12 cellular contexts compared by ENCODE assay signal in genomic region chr20:58054744-58055373, GRCh38.
DNase-seq lines count a peak whose midpoint lies in the region; ATAC-seq and TF ChIP-seq lines count a peak whose summit lies in the region.
"Had no signal": no experiment of that assay in that cellular context is flagged by ENCODE, and none has a peak within 500 bp of the region (broad histone marks: within the 10 kb centered on the region; RNA-seq: fewer than 3 reads in every experiment).

No MANE protein-coding gene starts in this region.

- no peaks in the 10 kb centered on the region for H3K36me3 Mint-ChIP-seq in natural killer cell
- H3K36me3 Mint-ChIP-seq: memory B cell had no signal

- dilution Hi-C loops in mammary epithelial cell (cut with HindIII; ENCODE audit: low sequenced_read_pairs) = no loop called here

- H3K36me3 ChIP-seq in mammary epithelial cell (ENCODE audit: insufficient read depth, low read length) (no peaks in the 10 kb centered on the region), uterus (no peaks in the 10 kb centered on the region)

- no peak overlapping the region for H3K27ac Mint-ChIP-seq in natural killer cell
- H3K27ac Mint-ChIP-seq: memory B cell had no signal

- no peaks in the 10 kb centered on the region for H3K4me1 Mint-ChIP-seq in natural killer cell
- H3K4me1 Mint-ChIP-seq: memory B cell had no signal

- H3K27me3 ChIP-seq in mammary epithelial cell (ENCODE audit: insufficient read depth, low read length) = peaks cover 2% of the 10 kb centered on the region
- no peaks in the 10 kb centered on the region for H3K27me3 ChIP-seq in uterus

- H3K4me3 Mint-ChIP-seq in natural killer cell = no peak overlapping the region
- H3K4me3 Mint-ChIP-seq: memory B cell had no signal

- H3K4me2 ChIP-seq in mammary epithelial cell (ENCODE audit: insufficient read depth, low read depth, low read length) = no peak overlapping the region

- H3K9me3 ChIP-seq in mammary epithelial cell (replicated peaks; ENCODE audit: insufficient read depth, low read length) = peaks cover 7% of the 10 kb centered on the region
- H3K9me3 ChIP-seq in uterus = no peaks in the 10 kb centered on the region

- H3K9ac ChIP-seq in mammary epithelial cell (ENCODE audit: insufficient read depth, low read length) = no peak overlapping the region

- peak; percentile 21 to 96 for DNase-seq in T47D (ENCODE audit: low read depth in 1 of 2, low spot score in 1 of 2)
- no peak for DNase-seq in mammary epithelial cell
- DNase-seq in fibroblast of villous mesenchyme (ENCODE audit: low read depth) = peak; percentile 12
- peak; percentile 46 for DNase-seq in midbrain (lab: John Stamatoyannopoulos, UW)
- peak; percentile 86 to 91 for DNase-seq in uterus
- DNase-seq in natural killer cell = no peak
- DNase-seq: ACHN, DMS53 had no signal

- BruUV-seq in mammary epithelial cell (replicated peaks; lab: Mats Ljungman, UMichigan) = no TSS peak

- no peak overlapping the region for H2AFZ ChIP-seq in mammary epithelial cell (ENCODE audit: low read depth, low read length)

- in situ Hi-C loops in T47D (cut with HindIII; ENCODE audit: low pct_unique_long_range_greater_than_20kb, low sequenced_read_pairs) (no loop called here), mammary epithelial cell (cut with MboI; ENCODE audit: low sequenced_read_pairs in 2 of 2) (no loop called here)

- peaks cover 9 to 25% of the 10 kb centered on the region in 2 donors for H3K27me3 Mint-ChIP-seq in natural killer cell (ENCODE audit: low read depth in 2 of 2)

- TF ChIP-seq CTCF in mammary epithelial cell (conservative IDR thresholded peaks at IDR 0.05 in 1 of 2, IDR thresholded peaks at IDR 0.05 in 1 of 2; ENCODE audit: extremely low read depth in 1 of 2, insufficient read depth in 1 of 2, low read depth in 1 of 2, low read length in 2 of 2) (no peak), fibroblast of villous mesenchyme (IDR thresholded peaks at IDR 0.05; ENCODE audit: insufficient read depth, low read depth, low read length) (no peak), uterus (IDR thresholded peaks at IDR 0.05) (peak in 1 of 4 experiments; percentile 14), natural killer cell (IDR thresholded peaks at IDR 0.05) (no peak)

- no peak for TF ChIP-seq POLR2A in uterus (IDR thresholded peaks at IDR 0.05)

- H3K4me3 ChIP-seq in mammary epithelial cell (replicated peaks in 1 of 3; ENCODE audit: insufficient read depth in 1 of 3, low read depth in 2 of 3, low read length in 3 of 3) (no peak overlapping the region), fibroblast of villous mesenchyme (ENCODE audit: low read depth, low read length) (no peak overlapping the region), uterus (no peak overlapping the region)
- H3K4me3 ChIP-seq: skin epidermis had no signal

- H3K9me3 Mint-ChIP-seq in natural killer cell = peaks cover 3 to 4% of the 10 kb centered on the region in 2 donors

- H3K4me1 ChIP-seq in mammary epithelial cell (ENCODE audit: insufficient read depth, low read length) (no peaks in the 10 kb centered on the region), uterus (peaks cover 5 to 6% of the 10 kb centered on the region in 2 donors)

- no peak for ATAC-seq in GM19035 (IDR thresholded peaks at IDR 0.05; ENCODE audit: unreplicated experiment)
- ATAC-seq in HG03175 (IDR thresholded peaks at IDR 0.05; ENCODE audit: unreplicated experiment) = no peak
- ATAC-seq in natural killer cell = no peak

- no peaks in the 10 kb centered on the region for H3K79me2 ChIP-seq in mammary epithelial cell (ENCODE audit: insufficient read depth, low read length)

- H3K27ac ChIP-seq in mammary epithelial cell (ENCODE audit: insufficient read depth, low read depth, low read length) = no peak overlapping the region
- peak overlapping the region; percentile 68 for H3K27ac ChIP-seq in uterus

- intact Hi-C loops in mammary epithelial cell (cut with micrococcal nuclease) = no loop called here
- intact Hi-C loops in uterus (cut with DNase I; ENCODE audit: low total_unique reads) = no loop called here
- intact Hi-C loops in natural killer cell (cut with micrococcal nuclease) = no loop called here

- CTCF ChIA-PET in mammary epithelial cell (lab: Charles Lee; ENCODE audit: low non-redundant PET) = no interaction called here

- 19% methylated on average over 11 of the region's 12 CpGs for WGBS in mammary epithelial cell (ENCODE audit: low coverage, missing lambda C conversion rate)

- no peaks in the 10 kb centered on the region for H4K20me1 ChIP-seq in mammary epithelial cell (ENCODE audit: insufficient read depth, low read length)

Comparison
In these comparisons a context has a peak if more than half of its experiments do, and no peak if none do; other contexts are left out.
1. DNase-seq: peak in T47D (2 of 2), fibroblast of villous mesenchyme (single experiment), midbrain (single experiment) and uterus (2 of 2); none in mammary epithelial cell (single experiment) and natural killer cell (single experiment).